Comparison of ENCODE assay signal across 15 cellular contexts in the genomic region with DNA sequence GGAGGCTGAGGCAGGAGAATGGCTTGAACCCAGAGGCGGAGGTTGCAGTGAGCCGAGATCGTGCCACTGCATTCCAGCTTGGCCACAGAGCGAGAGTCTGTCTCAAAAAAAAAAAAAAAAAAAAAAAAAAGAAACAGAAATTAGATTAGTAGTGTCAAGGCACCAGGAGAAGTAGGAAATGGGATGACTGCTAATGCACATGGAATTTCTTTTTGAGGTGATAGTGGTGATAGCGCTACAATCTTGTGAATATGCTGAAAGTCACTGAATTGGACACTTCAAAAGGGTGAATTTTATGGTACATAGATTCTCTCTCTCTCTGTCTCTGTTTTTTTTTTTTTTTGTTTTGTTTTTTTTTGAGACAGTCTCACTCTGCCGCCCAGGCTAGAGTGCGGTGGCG. TPM values are rescaled to one million over a fixed set of nuclear protein-coding genes. Genes with fewer than 3 reads are reported as not detected.
A peak's percentile ranks its signal among the peaks of the same experiment; 100 is the strongest.
DNase-seq lines count a peak whose midpoint lies in the region; ATAC-seq, FAIRE-seq and TF ChIP-seq lines count a peak whose summit lies in the region.
"Had no signal": no experiment of that assay in that cellular context is flagged by ENCODE, and none has a peak within 500 bp of the region (broad histone marks: within the 10 kb centered on the region; RNA-seq: fewer than 3 reads in every experiment).

No MANE protein-coding gene starts in this region.

- H3K4me1 Mint-ChIP-seq in natural killer cell treated with Interleukin-12 subunit alpha and Interleukin-12 subunit beta and Interleukin-15 and Interleukin-18, amount 100 ng/mL, for 72 hours (ENCODE audit: low read depth in 2 of 2), result peaks cover 0 to 20% of the 10 kb centered on the region in 2 donors
- H3K4me1 Mint-ChIP-seq in natural killer cell (no peaks in the 10 kb centered on the region), T-helper 17 cell (peaks cover 25% of the 10 kb centered on the region)

- no peak for ATAC-seq in natural killer cell treated with Interleukin-12 subunit alpha and Interleukin-12 subunit beta and Interleukin-15 and Interleukin-18, amount 100 ng/mL, for 72 hours
- no peak for ATAC-seq in natural killer cell
- ATAC-seq in T-helper 17 cell, result no peak
- ATAC-seq: HepG2 had no signal

- peaks cover 0 to 3% of the 10 kb centered on the region in 2 donors for H3K27me3 Mint-ChIP-seq in natural killer cell treated with Interleukin-12 subunit alpha and Interleukin-12 subunit beta and Interleukin-15 and Interleukin-18, amount 100 ng/mL, for 72 hours
- H3K27me3 Mint-ChIP-seq in natural killer cell (ENCODE audit: low read depth in 2 of 2) (peaks cover 0 to 5% of the 10 kb centered on the region in 2 donors), T-helper 17 cell (no peaks in the 10 kb centered on the region)
- H3K27me3 Mint-ChIP-seq: CD8-positive, alpha-beta memory T cell had no signal

- H3K4me3 Mint-ChIP-seq in natural killer cell treated with Interleukin-12 subunit alpha and Interleukin-12 subunit beta and Interleukin-15 and Interleukin-18, amount 100 ng/mL, for 72 hours, result peak overlapping the region; percentile 69
- no peak overlapping the region for H3K4me3 Mint-ChIP-seq in natural killer cell
- H3K4me3 Mint-ChIP-seq in T-helper 17 cell, result no peak overlapping the region
- H3K4me3 Mint-ChIP-seq: CD8-positive, alpha-beta memory T cell had no signal

- FAIRE-seq in RCC 7860 (lab: Jason Lieb, UNC), result no peak
- FAIRE-seq: HepG2 had no signal

- TF ChIP-seq CTCF in natural killer cell (IDR thresholded peaks at IDR 0.05), result no peak

- DNase-seq in natural killer cell treated with Interleukin-12 subunit alpha and Interleukin-12 subunit beta and Interleukin-15 and Interleukin-18, amount 100 ng/mL, for 72 hours (ENCODE audit: low spot score), result no peak
- DNase-seq in natural killer cell (no peak), RCC 7860 (ENCODE audit: low spot score) (peak; percentile 53), amniotic epithelial cell (ENCODE audit: low read depth) (peak; percentile 18), NCI-H345 (lab: John Stamatoyannopoulos, UW) (no peak), T-helper 17 cell (no peak)
- DNase-seq in effector CD8-positive, alpha-beta T cell (lab: John Stamatoyannopoulos, UW), result no peak
- DNase-seq: ACHN; BE2C; CD8-positive, alpha-beta memory T cell; NCI-H1417; NCI-H1930; NCI-H2171; NCI-H510A treated with DMSO at 0.1 percent for 48 hours had no signal

- no peaks in the 10 kb centered on the region for H3K9me3 Mint-ChIP-seq in natural killer cell treated with Interleukin-12 subunit alpha and Interleukin-12 subunit beta and Interleukin-15 and Interleukin-18, amount 100 ng/mL, for 72 hours
- H3K9me3 Mint-ChIP-seq in natural killer cell, result no peaks in the 10 kb centered on the region
- H3K9me3 Mint-ChIP-seq: CD8-positive, alpha-beta memory T cell had no signal

- intact Hi-C loops in natural killer cell (cut with micrococcal nuclease), result no loop called here

- H3K36me3 Mint-ChIP-seq in natural killer cell treated with Interleukin-12 subunit alpha and Interleukin-12 subunit beta and Interleukin-15 and Interleukin-18, amount 100 ng/mL, for 72 hours, result peaks cover 6% of the 10 kb centered on the region
- H3K36me3 Mint-ChIP-seq in natural killer cell (no peaks in the 10 kb centered on the region), T-helper 17 cell (ENCODE audit: low read depth) (no peaks in the 10 kb centered on the region)

- no peaks in the 10 kb centered on the region for H3K9me3 ChIP-seq in T-helper 17 cell (ENCODE audit: control insufficient read depth, low read length, poor library complexity, severe bottlenecking)
- H3K9me3 ChIP-seq: BE2C had no signal

- peak overlapping the region in 1 of 2 donors; percentile 83 for H3K27ac Mint-ChIP-seq in natural killer cell treated with Interleukin-12 subunit alpha and Interleukin-12 subunit beta and Interleukin-15 and Interleukin-18, amount 100 ng/mL, for 72 hours
- H3K27ac Mint-ChIP-seq in natural killer cell, result no peak overlapping the region
- H3K27ac Mint-ChIP-seq in T-helper 17 cell, result no peak overlapping the region

RNA-seq across cellular contexts. Expression of gene SUB1, which starts 42.1 kb away (rescaled TPM):
- total RNA-seq in natural killer cell treated with Interleukin-12 subunit alpha and Interleukin-12 subunit beta and Interleukin-15 and Interleukin-18, amount 100 ng/mL, for 72 hours, result 100 to 1,000 TPM; 195 to 273 TPM
- total RNA-seq in natural killer cell (100 to 1,000 TPM; 330 to 352 (median 338) TPM), T-helper 17 cell (100 to 1,000 TPM; 311 to 325 TPM)

Comparison
In these comparisons a context has a peak if more than half of its experiments do, and no peak if none do; other contexts are left out.
1. DNase-seq: peak in RCC 7860 (single experiment) and amniotic epithelial cell (single experiment); none in natural killer cell treated with Interleukin-12 subunit alpha and Interleukin-12 subunit beta and Interleukin-15 and Interleukin-18, amount 100 ng/mL, for 72 hours (single experiment), natural killer cell (single experiment), effector CD8-positive, alpha-beta T cell (single experiment), NCI-H345 (single experiment) and T-helper 17 cell (0 of 3).